ENCODE assay signal across 12 cellular contexts in genomic region chr1:36380782-36381181, GRCh38. TPM values are rescaled to one million over a fixed set of nuclear protein-coding genes. Genes with fewer than 3 reads are reported as not detected.
DNase-seq lines count a peak whose midpoint lies in the region; ATAC-seq, FAIRE-seq and TF ChIP-seq lines count a peak whose summit lies in the region.
"Had no signal": no experiment of that assay in that cellular context is flagged by ENCODE, and none has a peak within 500 bp of the region (broad histone marks: within the 10 kb centered on the region; RNA-seq: fewer than 3 reads in every experiment).

No MANE protein-coding gene starts in this region.

- peaks cover 24% of the 10 kb centered on the region; the same call in 1 of the 2 replicates for H4K20me1 ChIP-seq in K562 (replicated peaks; ENCODE audit: control insufficient read depth, insufficient read depth, low read length)

- no peak overlapping the region for H2AFZ ChIP-seq in K562 (ENCODE audit: low read depth, low read length)
- H2AFZ ChIP-seq: PC-9 had no signal

- H3K9me3 ChIP-seq in right atrium auricular region (no peaks in the 10 kb centered on the region), K562 (replicated peaks; ENCODE audit: control insufficient read depth, insufficient read depth, low read depth, low read length) (no peaks in the 10 kb centered on the region), upper lobe of left lung (no peaks in the 10 kb centered on the region)

- H3K27ac Mint-ChIP-seq in naive thymus-derived CD8-positive, alpha-beta T cell, result peak overlapping the region; percentile 33 to 85 (median 74)

- H3K4me2 ChIP-seq in K562 (ENCODE audit: insufficient read depth, low read length), result no peak overlapping the region
- H3K4me2 ChIP-seq: PC-9 had no signal

- no TSS peak for BruUV-seq in K562 (replicated peaks; lab: Mats Ljungman, UMichigan)

- peaks cover 36 to 82% (median 75%) of the 10 kb centered on the region in 4 donors for H3K4me1 Mint-ChIP-seq in naive thymus-derived CD8-positive, alpha-beta T cell

- H3K4me1 ChIP-seq in right atrium auricular region, result peaks cover 0 to 67% of the 10 kb centered on the region in 2 donors
- H3K4me1 ChIP-seq in K562 (replicated peaks in 1 of 2; ENCODE audit: control insufficient read depth in 2 of 2, insufficient read depth in 2 of 2, low read length in 2 of 2), result peaks cover 22 to 24% of the 10 kb centered on the region in 2 experiments
- peaks cover 45 to 65% (median 60%) of the 10 kb centered on the region in 4 donors for H3K4me1 ChIP-seq in upper lobe of left lung
- H3K4me1 ChIP-seq: foreskin keratinocyte had no signal

- WGBS in K562 (ENCODE audit: insufficient coverage, low coverage, missing lambda C conversion rate), result 61% methylated on average over 3 of the region's 3 CpGs
- 87 to 92% methylated on average over 3 of the region's 3 CpGs for WGBS in upper lobe of left lung, 2 donors
- 83 to 90% methylated on average over 3 of the region's 3 CpGs for WGBS in lower leg skin, 2 donors

- no peaks in the 10 kb centered on the region for H3K27me3 Mint-ChIP-seq in naive thymus-derived CD8-positive, alpha-beta T cell

- H3K9me3 Mint-ChIP-seq in naive thymus-derived CD8-positive, alpha-beta T cell, result no peaks in the 10 kb centered on the region

- no peak for ATAC-seq in K562
- ATAC-seq in naive thymus-derived CD8-positive, alpha-beta T cell, result no peak
- no peak for ATAC-seq in upper lobe of left lung (ENCODE audit: low FRiP score in 2 of 2)
- ATAC-seq in HG03139 (IDR thresholded peaks at IDR 0.05; ENCODE audit: unreplicated experiment), result no peak
- ATAC-seq in HG03457 (IDR thresholded peaks at IDR 0.05; ENCODE audit: unreplicated experiment), result no peak
- ATAC-seq: foreskin keratinocyte had no signal

- in situ Hi-C loops in K562 (cut with MboI), result no loop called here

- peak overlapping the region in 1 of 10 donors; percentile 19 for H3K4me3 Mint-ChIP-seq in naive thymus-derived CD8-positive, alpha-beta T cell

- peaks cover 93% of the 10 kb centered on the region for H3K79me2 ChIP-seq in K562 (ENCODE audit: control insufficient read depth, insufficient read depth, low read length)

- no peak for TF ChIP-seq RAD21 in K562 (CRISPR knock-in tag; conservative IDR thresholded peaks at IDR 0.05 in 1 of 2, IDR thresholded peaks at IDR 0.05 in 1 of 2)

- H3K36me3 ChIP-seq in right atrium auricular region (no peaks in the 10 kb centered on the region), K562 (ENCODE audit: control insufficient read depth, insufficient read depth, low read length) (peaks cover 42% of the 10 kb centered on the region), upper lobe of left lung (peaks cover 0 to 14% (median 0%) of the 10 kb centered on the region in 4 donors)

- no peak overlapping the region for H3K4me3 ChIP-seq in right atrium auricular region
- no peak overlapping the region for H3K4me3 ChIP-seq in K562
- no peak overlapping the region for H3K4me3 ChIP-seq in upper lobe of left lung
- no peak overlapping the region for H3K4me3 ChIP-seq in lower leg skin (ENCODE audit: low read depth, poor library complexity, severe bottlenecking)
- H3K4me3 ChIP-seq: dorsolateral prefrontal cortex, PC-9 had no signal

- no peak overlapping the region; a peak in 1 of 4 replicates for H3K9ac ChIP-seq in K562 (ENCODE audit: insufficient read depth in 1 of 2, low read depth in 2 of 2, low read length in 2 of 2)

- FAIRE-seq in K562 (lab: Jason Lieb, UNC), result no peak

- DNase-seq in right atrium auricular region (ENCODE audit: low spot score) (no peak), cardiac septum (ENCODE audit: low spot score) (no peak), K562 (ENCODE audit: extremely low read depth in 1 of 4, low spot score in 3 of 4) (no peak), upper lobe of left lung (no peak), lower leg skin (ENCODE audit: low spot score in 2 of 2) (no peak)
- DNase-seq in naive thymus-derived CD8-positive, alpha-beta T cell, result peak in 1 of 10 donors; percentile 30
- DNase-seq: dorsolateral prefrontal cortex; foreskin keratinocyte; PC-9; stimulated activated CD8-positive, alpha-beta memory T cell treated with anti-CD3 and anti-CD28 coated beads, Interleukin-4, amount 100 ng/mL, for 48 hours had no signal

- TF ChIP-seq POLR2A in K562 (conservative IDR thresholded peaks at IDR 0.05) (no peak), upper lobe of left lung (IDR thresholded peaks at IDR 0.05) (no peak), lower leg skin (IDR thresholded peaks at IDR 0.05) (no peak)

- intact Hi-C loops in cardiac septum (cut with DNase I) (no loop called here), K562 (cut with micrococcal nuclease) (no loop called here), lower leg skin (cut with DNase I; ENCODE audit: low total_unique reads) (no loop called here)

- TF ChIP-seq CTCF in right atrium auricular region (IDR thresholded peaks at IDR 0.05) (no peak), K562 (IDR thresholded peaks at IDR 0.05 in 2 of 3, conservative IDR thresholded peaks at IDR 0.05 in 1 of 3; ENCODE audit: insufficient read depth in 2 of 3, low read depth in 1 of 3, low read length in 3 of 3) (no peak), upper lobe of left lung (IDR thresholded peaks at IDR 0.05) (no peak), lower leg skin (IDR thresholded peaks at IDR 0.05) (no peak)

- peak overlapping the region; percentile 7 to 44 for H3K27ac ChIP-seq in right atrium auricular region
- no peak overlapping the region for H3K27ac ChIP-seq in K562 (ENCODE audit: extremely low read depth, low read depth, low read length)
- peak overlapping the region; percentile 28 to 77 (median 50) for H3K27ac ChIP-seq in upper lobe of left lung
- H3K27ac ChIP-seq: foreskin keratinocyte had no signal

- H3K9me1 ChIP-seq in K562 (ENCODE audit: control insufficient read depth, insufficient read depth, low read length), result peaks cover 4% of the 10 kb centered on the region

- H3K36me3 Mint-ChIP-seq in naive thymus-derived CD8-positive, alpha-beta T cell, result peaks cover 0 to 12% (median 2%) of the 10 kb centered on the region in 3 donors

- POLR2A ChIA-PET in K562 (lab: Yijun Ruan, JAX), result interaction anchor here (1.8 to 2.9 kb wide), 2 partner anchors 8 to 11 kb away, joined by 5 to 13 read pairs; no protein-coding TSS in a partner anchor
- POLR2A ChIA-PET in naive thymus-derived CD8-positive, alpha-beta T cell (lab: Charles Lee), result interaction anchor here (0.6 kb wide), 2 partner anchors 70 to 159 kb away, joined by 3 to 4 read pairs; no protein-coding TSS in a partner anchor

- CTCF ChIA-PET in K562 (lab: Yijun Ruan, JAX; ENCODE audit: low intra/inter-chr PET ratio), result no interaction called here

- TF ChIP-seq EP300 in K562 (IDR thresholded peaks at IDR 0.05; ENCODE audit: low read length) (no peak), upper lobe of left lung (IDR thresholded peaks at IDR 0.05) (no peak)

- H3K27me3 ChIP-seq in right atrium auricular region (no peaks in the 10 kb centered on the region), K562 (ENCODE audit: control insufficient read depth in 2 of 2, insufficient read depth in 2 of 2, low read length in 2 of 2) (no peaks in the 10 kb centered on the region), upper lobe of left lung (no peaks in the 10 kb centered on the region)
- H3K27me3 ChIP-seq: dorsolateral prefrontal cortex, foreskin keratinocyte had no signal

RNA-seq across cellular contexts. Expression of gene STK40, which starts 4.9 kb away (rescaled TPM):
- total RNA-seq in right atrium auricular region (10 to 100 TPM; 50.5 to 74.7 TPM), cardiac septum (75.5 TPM), K562 (2014; rRNA removed) (39.1 and 55.1 TPM in 2 replicates), K562 (2014; rRNA removed; fragmentation: Illumina TruSeq; extraction: Trizol) (18.5 and 22.8 TPM in 2 replicates), K562 (2015; rRNA removed; fragmentation: Illumina TruSeq; extraction: Trizol) (27.1 and 27.6 TPM in 2 replicates), K562 (2021) (90.1 and 94.3 TPM in 2 replicates), upper lobe of left lung (100 to 1,000 TPM in 1 of 6 donors, 10 to 100 TPM in 5; 26.2 to 100 (median 69.1) TPM), lower leg skin (10 to 100 TPM; 58.7 to 73.1 (median 63.0) TPM)
- 24.8 and 55.6 TPM in 2 replicates for total RNA-seq in K562 (2011; cell fraction: chromatin; rRNA removed; ENCODE audit: low replicate concordance)
- 29.2 and 31.0 TPM in 2 replicates for total RNA-seq in K562 (2011; cell fraction: nucleolus; rRNA removed)
- total RNA-seq in K562 (2011; cell fraction: nucleoplasm; rRNA removed), result 30.9 and 40.1 TPM in 2 replicates
- polyA plus RNA-seq in K562 (2011; rRNA removed) (57.8 and 73.8 TPM in 2 replicates), K562 (2014; fragmentation: Illumina TruSeq; extraction: Trizol) (62.9 and 78.0 TPM in 2 replicates), K562 (2014; fragmentation: Nextera tagmentation; extraction: Ambion mirVana) (1 to 10 TPM in 1 of 2 experiments, under 1 TPM in 1; 0.69 to 1.7 TPM), K562 (2014; rRNA removed) (59.0 and 63.1 TPM in 2 replicates)
- 46.1 and 62.2 TPM in 2 replicates for polyA plus RNA-seq in K562 (2011; cell fraction: cytosol; rRNA removed)
- 37.6 and 46.3 TPM in 2 replicates for polyA plus RNA-seq in K562 (2011; cell fraction: nucleus; rRNA removed)
- polyA plus RNA-seq in K562 (2012), result 62.9 and 132 TPM in 2 replicates
- 49.4 and 58.5 TPM in 2 replicates for polyA minus RNA-seq in K562 (2011; rRNA and poly(A)+ RNA removed)
- polyA minus RNA-seq in K562 (2011; cell fraction: cytosol; rRNA and poly(A)+ RNA removed), result 25.9 and 28.4 TPM in 2 replicates
- polyA minus RNA-seq in K562 (2011; cell fraction: nucleus; rRNA and poly(A)+ RNA removed), result 9.8 and 13.2 TPM in 2 replicates
- 10 to 100 TPM; 46.2 to 47.8 TPM for total RNA-seq in naive thymus-derived CD8-positive, alpha-beta T cell
- 10 to 100 TPM; 21.6 to 31.7 (median 23.6) TPM for polyA plus RNA-seq in naive thymus-derived CD8-positive, alpha-beta T cell

RNA-seq across cellular contexts. Expression of gene LSM10, which starts 16.9 kb away (rescaled TPM):
- total RNA-seq in right atrium auricular region (10 to 100 TPM; 55.3 to 59.9 TPM), cardiac septum (52.7 TPM), K562 (2014; rRNA removed) (68.9 and 94.6 TPM in 2 replicates), K562 (2014; rRNA removed; fragmentation: Illumina TruSeq; extraction: Trizol) (9.8 and 13.2 TPM in 2 replicates), K562 (2015; rRNA removed; fragmentation: Illumina TruSeq; extraction: Trizol) (21.8 and 23.3 TPM in 2 replicates), K562 (2021) (85.7 and 88.0 TPM in 2 replicates), upper lobe of left lung (10 to 100 TPM; 19.1 to 54.6 (median 35.8) TPM), lower leg skin (10 to 100 TPM; 21.0 to 32.2 (median 27.0) TPM)
- 20.5 and 63.8 TPM in 2 replicates for total RNA-seq in K562 (2011; cell fraction: chromatin; rRNA removed; ENCODE audit: low replicate concordance)
- total RNA-seq in K562 (2011; cell fraction: nucleolus; rRNA removed), result 55.5 and 59.9 TPM in 2 replicates
- 40.9 and 45.8 TPM in 2 replicates for total RNA-seq in K562 (2011; cell fraction: nucleoplasm; rRNA removed)
- polyA plus RNA-seq in K562 (2011; rRNA removed) (91.4 and 95.2 TPM in 2 replicates), K562 (2014; fragmentation: Illumina TruSeq; extraction: Trizol) (122 and 153 TPM in 2 replicates), K562 (2014; fragmentation: Nextera tagmentation; extraction: Ambion mirVana) (10 to 100 TPM; 34.8 to 56.9 TPM), K562 (2014; rRNA removed) (146 and 168 TPM in 2 replicates)
- polyA plus RNA-seq in K562 (2011; cell fraction: cytosol; rRNA removed), result 111 and 190 TPM in 2 replicates
- polyA plus RNA-seq in K562 (2011; cell fraction: nucleus; rRNA removed), result 44.9 and 48.3 TPM in 2 replicates
- 91.2 and 105 TPM in 2 replicates for polyA plus RNA-seq in K562 (2012)
- 26.2 and 41.8 TPM in 2 replicates for polyA minus RNA-seq in K562 (2011; rRNA and poly(A)+ RNA removed)
- polyA minus RNA-seq in K562 (2011; cell fraction: cytosol; rRNA and poly(A)+ RNA removed), result 26.6 and 38.0 TPM in 2 replicates
- 17.1 and 23.5 TPM in 2 replicates for polyA minus RNA-seq in K562 (2011; cell fraction: nucleus; rRNA and poly(A)+ RNA removed)
- 10 to 100 TPM; 40.8 to 47.1 TPM for total RNA-seq in naive thymus-derived CD8-positive, alpha-beta T cell
- polyA plus RNA-seq in naive thymus-derived CD8-positive, alpha-beta T cell, result 100 to 1,000 TPM; 118 to 122 (median 121) TPM

RNA-seq across cellular contexts. Expression of gene EVA1B, which starts 57.3 kb away (rescaled TPM):
- total RNA-seq in right atrium auricular region (10 to 100 TPM; 24.6 to 45.8 TPM), cardiac septum (11.3 TPM), K562 (2014; rRNA removed) (61.5 and 65.7 TPM in 2 replicates), K562 (2014; rRNA removed; fragmentation: Illumina TruSeq; extraction: Trizol) (0.29 and 0.44 TPM in 2 replicates), K562 (2015; rRNA removed; fragmentation: Illumina TruSeq; extraction: Trizol) (4.6 and 5.9 TPM in 2 replicates), K562 (2021) (27.2 and 27.8 TPM in 2 replicates), upper lobe of left lung (10 to 100 TPM; 24.3 to 97.9 (median 36.6) TPM), lower leg skin (10 to 100 TPM; 29.8 to 35.5 (median 34.3) TPM)
- 1.1 and 4.4 TPM in 2 replicates for total RNA-seq in K562 (2011; cell fraction: chromatin; rRNA removed; ENCODE audit: low replicate concordance)
- total RNA-seq in K562 (2011; cell fraction: nucleolus; rRNA removed), result 19.2 and 19.5 TPM in 2 replicates
- total RNA-seq in K562 (2011; cell fraction: nucleoplasm; rRNA removed), result 6.2 and 6.6 TPM in 2 replicates
- polyA plus RNA-seq in K562 (2011; rRNA removed) (2.4 and 5.3 TPM in 2 replicates), K562 (2014; fragmentation: Illumina TruSeq; extraction: Trizol) (0.68 and 2.1 TPM in 2 replicates), K562 (2014; fragmentation: Nextera tagmentation; extraction: Ambion mirVana) (under 1 TPM; 0.08 to 0.13 TPM), K562 (2014; rRNA removed) (39.1 and 41.3 TPM in 2 replicates)
- polyA plus RNA-seq in K562 (2011; cell fraction: cytosol; rRNA removed), result 12.0 and 70.7 TPM in 2 replicates
- polyA plus RNA-seq in K562 (2011; cell fraction: nucleus; rRNA removed), result 4.3 and 9.6 TPM in 2 replicates
- 22.6 and 37.3 TPM in 2 replicates for polyA plus RNA-seq in K562 (2012)
- polyA minus RNA-seq in K562 (2011; rRNA and poly(A)+ RNA removed), result 0.36 TPM in 1 of 2 replicates, not detected in the other
- 6.1 and 7.3 TPM in 2 replicates for polyA minus RNA-seq in K562 (2011; cell fraction: cytosol; rRNA and poly(A)+ RNA removed)
- 2.0 and 2.2 TPM in 2 replicates for polyA minus RNA-seq in K562 (2011; cell fraction: nucleus; rRNA and poly(A)+ RNA removed)
- total RNA-seq in naive thymus-derived CD8-positive, alpha-beta T cell, result 1 to 10 TPM; 1.2 to 1.6 TPM
- 1 to 10 TPM in 1 of 3 donors, under 1 TPM in 2; 0.16 to 2.4 (median 0.43) TPM for polyA plus RNA-seq in naive thymus-derived CD8-positive, alpha-beta T cell
